In the genomic region with DNA sequence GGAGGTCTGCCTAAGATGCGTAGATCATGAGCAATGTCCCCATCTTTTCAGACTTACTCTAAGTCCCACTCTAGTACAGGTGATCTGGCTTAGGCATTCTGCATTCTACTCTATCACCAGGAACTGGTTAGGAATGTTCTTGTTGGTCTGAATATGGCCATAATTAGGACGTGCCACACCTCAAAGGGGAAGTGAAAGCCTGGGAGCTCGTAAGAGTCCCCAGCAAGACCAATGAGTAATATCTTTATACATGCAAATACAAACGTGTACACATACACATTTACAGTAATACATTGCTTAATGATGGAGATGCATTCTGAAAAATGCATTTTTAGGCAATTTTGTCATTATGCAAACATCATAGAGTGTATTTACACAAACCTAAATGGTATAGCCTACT, we compare ENCODE assay signal across 12 cellular contexts.
A peak's percentile ranks its signal among the peaks of the same experiment; 100 is the strongest.
DNase-seq lines count a peak whose midpoint lies in the region; ATAC-seq and TF ChIP-seq lines count a peak whose summit lies in the region.
"Had no signal": no experiment of that assay in that cellular context is flagged by ENCODE, and none has a peak within 500 bp of the region (broad histone marks: within the 10 kb centered on the region; RNA-seq: fewer than 3 reads in every experiment).

No MANE protein-coding gene starts in this region.

- no peak overlapping the region for H3K4me3 ChIP-seq in DOHH2 (ENCODE audit: low read length)
- H3K4me3 ChIP-seq in NB4 (ENCODE audit: low read depth, low read length): no peak overlapping the region

- TF ChIP-seq CTCF in DOHH2 (IDR thresholded peaks at IDR 0.05; ENCODE audit: low read depth, low read length, poor library complexity, severe bottlenecking): no peak
- no peak for TF ChIP-seq CTCF in NB4 (IDR thresholded peaks at IDR 0.05; ENCODE audit: low read depth, low read length)

- no peaks in the 10 kb centered on the region for H3K27me3 ChIP-seq in DOHH2 (ENCODE audit: control insufficient read depth, low read length)

- H4K20me1 ChIP-seq in DOHH2 (ENCODE audit: control insufficient read depth, insufficient read depth, low read depth, low read length): no peaks in the 10 kb centered on the region

- no peaks in the 10 kb centered on the region for H3F3A ChIP-seq in DOHH2 (ENCODE audit: control insufficient read depth, insufficient read depth)

- ATAC-seq in GM19438 (IDR thresholded peaks at IDR 0.05; ENCODE audit: low read depth, unreplicated experiment): peak; percentile 94
- peak; percentile 88 for ATAC-seq in HG02973 (IDR thresholded peaks at IDR 0.05; ENCODE audit: unreplicated experiment)
- ATAC-seq: sciatic nerve had no signal

- H3K9me2 ChIP-seq in DOHH2 (replicated peaks; ENCODE audit: control insufficient read depth, low read length): no peaks in the 10 kb centered on the region

- H3K36me3 ChIP-seq in DOHH2 (ENCODE audit: control insufficient read depth, low read length): peaks cover 70% of the 10 kb centered on the region

- H3K4me2 ChIP-seq in DOHH2 (ENCODE audit: low read length): peak overlapping the region; percentile 19
- H3K4me2 ChIP-seq: KMS-11 had no signal

- TF ChIP-seq POLR2A in NB4 (IDR thresholded peaks at IDR 0.05; ENCODE audit: extremely low read depth, insufficient read length): no peak

- DNase-seq in NB4 (ENCODE audit: low read depth) (peak; percentile 64), LoVo (ENCODE audit: low spot score) (no peak), C1 segment of cervical spinal cord (lab: John Stamatoyannopoulos, UW) (no peak)
- DNase-seq in activated T-cell treated with anti-CD3 and anti-CD28 coated beads, Interleukin-2, amount 50 U/mL, for 1 hour: no peak
- no peak for DNase-seq in activated effector memory CD4-positive, alpha-beta T cell treated with anti-CD3 and anti-CD28 coated beads, Interleukin-2, amount 50 U/mL, for 16 hours
- DNase-seq: activated CD4-positive, alpha-beta T cell treated with anti-CD3 and anti-CD28 coated beads for 48 hours; amygdala had no signal

- H3K9me3 ChIP-seq in DOHH2 (ENCODE audit: control insufficient read depth, insufficient read depth, low read length): no peaks in the 10 kb centered on the region

- no peak overlapping the region for H3K27ac ChIP-seq in DOHH2 (ENCODE audit: low read depth, low read length)
- H3K27ac ChIP-seq: KMS-11 had no signal

- peaks cover 22% of the 10 kb centered on the region for H3K4me1 ChIP-seq in DOHH2 (ENCODE audit: control insufficient read depth, low read length)

- no peaks in the 10 kb centered on the region for H3K79me2 ChIP-seq in DOHH2 (ENCODE audit: control insufficient read depth, low read length)
